In the genomic region with DNA sequence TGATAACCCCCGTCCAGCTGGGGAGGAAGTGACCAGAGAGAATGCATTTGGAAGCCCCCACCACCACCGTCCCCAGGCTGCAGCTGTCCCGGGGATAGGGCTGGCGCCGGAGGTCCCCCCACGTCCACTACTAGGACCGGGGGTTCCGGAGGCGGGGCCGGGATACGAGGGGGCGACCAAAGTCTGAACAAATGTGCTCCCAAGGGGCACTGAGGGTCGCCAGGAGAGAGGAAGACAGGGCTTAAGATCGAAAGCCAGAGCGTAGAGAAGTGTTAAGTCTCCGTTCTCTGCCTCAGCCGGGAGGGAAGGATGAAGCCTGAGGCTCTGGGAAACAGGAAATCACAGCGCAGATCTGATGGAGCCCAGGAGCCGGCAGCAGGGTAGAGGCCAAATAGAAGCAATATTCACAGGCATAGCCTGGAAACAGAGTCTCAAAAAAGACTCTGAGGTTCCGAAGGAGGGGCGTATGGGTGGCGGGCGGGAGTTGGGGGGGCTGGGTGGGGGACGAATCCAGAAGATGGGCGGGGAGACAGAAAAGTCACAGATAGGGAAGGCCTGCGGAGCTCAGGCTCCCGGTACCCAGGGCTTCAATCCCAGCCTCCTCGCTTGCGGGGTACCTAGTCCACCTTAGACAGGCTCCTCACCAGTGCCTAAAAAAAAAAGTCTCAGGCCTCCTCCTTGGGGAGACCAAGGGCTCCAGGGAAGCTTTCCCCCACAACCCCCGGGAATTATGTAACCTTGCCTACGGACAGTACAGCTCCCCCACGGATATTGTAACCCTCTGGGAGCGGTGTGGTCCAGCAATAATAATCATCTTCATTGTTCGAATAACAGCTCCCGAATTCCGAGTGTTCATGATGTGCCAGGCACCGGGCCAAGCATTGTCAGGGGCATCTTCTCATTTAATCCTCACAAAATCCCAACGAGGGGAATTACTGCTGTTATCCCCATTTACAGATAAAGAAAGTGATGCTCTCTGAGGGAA, we compare ENCODE assay signal across 8 cellular contexts. TPM values are rescaled to one million over a fixed set of nuclear protein-coding genes. Genes with fewer than 3 reads are reported as not detected.
A peak's percentile ranks its signal among the peaks of the same experiment; 100 is the strongest.
DNase-seq lines count a peak whose midpoint lies in the region; ATAC-seq and TF ChIP-seq lines count a peak whose summit lies in the region.

No MANE protein-coding gene starts in this region.

- no peak overlapping the region for H3K27ac Mint-ChIP-seq in activated naive CD4-positive, alpha-beta T cell treated with anti-CD3 and anti-CD28 coated beads for 36 hours
- H3K27ac Mint-ChIP-seq in activated naive CD4-positive, alpha-beta T cell treated with anti-CD3 and anti-CD28 coated beads, Interleukin-2, amount 50 U/mL, for 72 hours, result peak overlapping the region in 1 of 2 donors; percentile 52

- peaks cover 7% of the 10 kb centered on the region for H3K36me3 Mint-ChIP-seq in activated naive CD4-positive, alpha-beta T cell treated with anti-CD3 and anti-CD28 coated beads for 36 hours (ENCODE audit: low read depth)
- peaks cover 10% of the 10 kb centered on the region in 2 donors for H3K36me3 Mint-ChIP-seq in activated naive CD4-positive, alpha-beta T cell treated with anti-CD3 and anti-CD28 coated beads, Interleukin-2, amount 50 U/mL, for 72 hours

- CTCF ChIA-PET in activated naive CD4-positive, alpha-beta T cell treated with anti-CD3 and anti-CD28 coated beads for 36 hours (lab: Charles Lee), result interaction anchor here (0.6 to 0.8 kb wide), 3 partner anchors 23 to 174 kb away, joined by 3 to 4 read pairs (median 3); no protein-coding TSS in a partner anchor
- CTCF ChIA-PET in Panc1 (lab: Charles Lee), result interaction anchor here (0.5 to 1.1 kb wide), 2 partner anchors 10 to 33 kb away, joined by 3 to 4 read pairs; no protein-coding TSS in a partner anchor

- no peaks in the 10 kb centered on the region for H3K9me3 Mint-ChIP-seq in activated naive CD4-positive, alpha-beta T cell treated with anti-CD3 and anti-CD28 coated beads for 36 hours
- no peaks in the 10 kb centered on the region for H3K9me3 Mint-ChIP-seq in activated naive CD4-positive, alpha-beta T cell treated with anti-CD3 and anti-CD28 coated beads, Interleukin-2, amount 50 U/mL, for 72 hours

- no peaks in the 10 kb centered on the region for H3K27me3 Mint-ChIP-seq in activated naive CD4-positive, alpha-beta T cell treated with anti-CD3 and anti-CD28 coated beads for 36 hours (ENCODE audit: low read depth)

- no peaks in the 10 kb centered on the region for H3K27me3 ChIP-seq in Panc1 (ENCODE audit: control insufficient read depth, insufficient read depth, low read length)

- no peak for DNase-seq in activated naive CD4-positive, alpha-beta T cell treated with anti-CD3 and anti-CD28 coated beads for 36 hours
- no peak for DNase-seq in activated naive CD4-positive, alpha-beta T cell treated with anti-CD3 and anti-CD28 coated beads, Interleukin-2, amount 50 U/mL, for 72 hours (ENCODE audit: low spot score in 2 of 2)
- DNase-seq in Panc1 (ENCODE audit: low read depth, low spot score) (no peak), dermis blood vessel endothelial cell (peak; percentile 70), lower leg skin (ENCODE audit: low spot score in 2 of 2) (peak; percentile 19 to 93), cerebellar nuclear complex (lab: John Stamatoyannopoulos, UW) (no peak), Ammon's horn (ENCODE audit: low spot score) (no peak)

- peaks cover 22% of the 10 kb centered on the region for H3K4me1 Mint-ChIP-seq in activated naive CD4-positive, alpha-beta T cell treated with anti-CD3 and anti-CD28 coated beads for 36 hours (ENCODE audit: low read depth)

- H3K4me1 ChIP-seq in Panc1 (ENCODE audit: control insufficient read depth, insufficient read depth, low read length), result peaks cover 11% of the 10 kb centered on the region

- H3K36me3 ChIP-seq in Panc1 (ENCODE audit: control insufficient read depth, insufficient read depth, low read length), result no peaks in the 10 kb centered on the region; the same call in 1 of the 2 replicates

- POLR2A ChIA-PET in Panc1 (lab: Charles Lee), result interaction anchor here (0.6 kb wide), 1 partner anchor 1244 kb away, joined by 3 read pairs; no protein-coding TSS in a partner anchor

- WGBS in lower leg skin, 2 donors, result 6 to 9% methylated on average over 38 of the region's 38 CpGs

- H3K9me3 ChIP-seq in Panc1 (ENCODE audit: control insufficient read depth, insufficient read depth, low read depth, low read length), result no peaks in the 10 kb centered on the region

- intact Hi-C loops in activated naive CD4-positive, alpha-beta T cell treated with anti-CD3 and anti-CD28 coated beads for 36 hours (cut with micrococcal nuclease), result loop anchor here (1.0 kb wide), 4 partner anchors 12 to 124 kb away; a partner anchor contains a TSS
- intact Hi-C loops in Panc1 (cut with micrococcal nuclease; ENCODE audit: unreplicated experiment) (no loop called here), lower leg skin (cut with DNase I; ENCODE audit: low total_unique reads) (no loop called here)

- peak overlapping the region; percentile 73 for H3K4me3 Mint-ChIP-seq in activated naive CD4-positive, alpha-beta T cell treated with anti-CD3 and anti-CD28 coated beads for 36 hours

- in situ Hi-C loops in Panc1 (cut with HindIII; ENCODE audit: low pct_unique_long_range_greater_than_20kb, low sequenced_read_pairs), result no loop called here

- H3K4me3 ChIP-seq in Panc1 (ENCODE audit: low read depth in 2 of 2, low read length in 2 of 2) (peak overlapping the region; percentile 66 to 82), lower leg skin (ENCODE audit: low read depth, poor library complexity, severe bottlenecking) (peak overlapping the region; percentile 44)

- TF ChIP-seq CTCF in Panc1 (IDR thresholded peaks at IDR 0.05), result no peak
- TF ChIP-seq CTCF in lower leg skin (IDR thresholded peaks at IDR 0.05), result no peak

- TF ChIP-seq POLR2A in lower leg skin (IDR thresholded peaks at IDR 0.05), result no peak

- no peak for ATAC-seq in activated naive CD4-positive, alpha-beta T cell treated with anti-CD3 and anti-CD28 coated beads, Interleukin-2, amount 50 U/mL, for 72 hours
- ATAC-seq in Panc1, result peak; percentile 28; the same call in 1 of the 2 replicates

- BruUV-seq in Panc1 (replicated peaks; lab: Mats Ljungman, UMichigan), result no TSS peak

- H3K27ac ChIP-seq in Panc1 (ENCODE audit: low read length) (peak overlapping the region; percentile 84), temporal lobe (ENCODE audit: low read depth, low read length) (peak overlapping the region; percentile 98)

RNA-seq across cellular contexts. Expression of a gene that starts 1.1 kb away (rescaled TPM):
- 10 to 100 TPM; 52.4 to 55.6 TPM for total RNA-seq in activated naive CD4-positive, alpha-beta T cell treated with anti-CD3 and anti-CD28 coated beads for 36 hours
- total RNA-seq in activated naive CD4-positive, alpha-beta T cell treated with anti-CD3 and anti-CD28 coated beads, Interleukin-2, amount 50 U/mL, for 72 hours, result 10 to 100 TPM; 48.8 to 67.8 TPM
- 85.7 TPM for total RNA-seq in Panc1 (2021; ENCODE audit: unreplicated experiment)
- polyA plus RNA-seq in Panc1 (2012; ENCODE audit: insufficient read length), result 70.6 TPM
- total RNA-seq in dermis blood vessel endothelial cell, result 32.7 and 42.4 TPM in 2 replicates
- 10 to 100 TPM; 29.9 to 44.0 (median 36.9) TPM for total RNA-seq in lower leg skin
- 5.7 TPM for total RNA-seq in temporal lobe

RNA-seq across cellular contexts. Expression of a gene that starts 13.0 kb away (rescaled TPM):
- total RNA-seq in activated naive CD4-positive, alpha-beta T cell treated with anti-CD3 and anti-CD28 coated beads for 36 hours, result 10 to 100 TPM; 60.2 to 61.5 TPM
- total RNA-seq in activated naive CD4-positive, alpha-beta T cell treated with anti-CD3 and anti-CD28 coated beads, Interleukin-2, amount 50 U/mL, for 72 hours, result 10 to 100 TPM; 87.7 to 90.6 TPM
- total RNA-seq in Panc1 (2021; ENCODE audit: unreplicated experiment), result 67.4 TPM
- polyA plus RNA-seq in Panc1 (2012; ENCODE audit: insufficient read length), result 49.9 TPM
- 20.6 and 39.7 TPM in 2 replicates for total RNA-seq in dermis blood vessel endothelial cell
- 10 to 100 TPM; 57.8 to 90.0 (median 59.0) TPM for total RNA-seq in lower leg skin
- 29.7 TPM for total RNA-seq in temporal lobe

RNA-seq across cellular contexts. Expression of a gene that starts 13.7 kb away (rescaled TPM):
- total RNA-seq in activated naive CD4-positive, alpha-beta T cell treated with anti-CD3 and anti-CD28 coated beads for 36 hours, result 10 to 100 TPM; 31.1 to 33.8 TPM
- total RNA-seq in activated naive CD4-positive, alpha-beta T cell treated with anti-CD3 and anti-CD28 coated beads, Interleukin-2, amount 50 U/mL, for 72 hours, result 10 to 100 TPM; 38.1 to 39.5 TPM
- total RNA-seq in Panc1 (2021; ENCODE audit: unreplicated experiment), result 46.0 TPM
- 65.7 TPM for polyA plus RNA-seq in Panc1 (2012; ENCODE audit: insufficient read length)
- 16.7 and 28.0 TPM in 2 replicates for total RNA-seq in dermis blood vessel endothelial cell
- total RNA-seq in lower leg skin, result 10 to 100 TPM; 31.4 to 42.0 (median 34.1) TPM
- total RNA-seq in temporal lobe, result 57.0 TPM

RNA-seq across cellular contexts. Expression of a gene that starts 35.9 kb away (rescaled TPM):
- total RNA-seq in activated naive CD4-positive, alpha-beta T cell treated with anti-CD3 and anti-CD28 coated beads for 36 hours, result 10 to 100 TPM; 11.5 to 11.6 TPM
- total RNA-seq in activated naive CD4-positive, alpha-beta T cell treated with anti-CD3 and anti-CD28 coated beads, Interleukin-2, amount 50 U/mL, for 72 hours, result 10 to 100 TPM; 13.2 to 14.5 TPM
- total RNA-seq in Panc1 (2021; ENCODE audit: unreplicated experiment) (10.5 TPM), dermis blood vessel endothelial cell (8.7 and 9.3 TPM in 2 replicates), lower leg skin (10 to 100 TPM in 1 of 4 donors, 1 to 10 TPM in 3; 6.9 to 10.7 (median 8.6) TPM), temporal lobe (3.7 TPM)
- polyA plus RNA-seq in Panc1 (2012; ENCODE audit: insufficient read length), result 8.4 TPM

RNA-seq across cellular contexts. Expression of a gene that starts 38.6 kb away (rescaled TPM):
- 10 to 100 TPM; 24.8 to 26.0 TPM for total RNA-seq in activated naive CD4-positive, alpha-beta T cell treated with anti-CD3 and anti-CD28 coated beads for 36 hours
- 10 to 100 TPM; 28.7 to 39.3 TPM for total RNA-seq in activated naive CD4-positive, alpha-beta T cell treated with anti-CD3 and anti-CD28 coated beads, Interleukin-2, amount 50 U/mL, for 72 hours
- total RNA-seq in Panc1 (2021; ENCODE audit: unreplicated experiment) (13.2 TPM), dermis blood vessel endothelial cell (27.3 and 29.4 TPM in 2 replicates), lower leg skin (100 to 1,000 TPM in 2 of 4 donors, 10 to 100 TPM in 2; 82.9 to 135 (median 93.5) TPM), temporal lobe (15.0 TPM)
- polyA plus RNA-seq in Panc1 (2012; ENCODE audit: insufficient read length), result 18.1 TPM

Comparison
In these comparisons a context has a peak if more than half of its experiments do, and no peak if none do; other contexts are left out.
1. DNase-seq: peak in dermis blood vessel endothelial cell (single experiment) and lower leg skin (2 of 2); none in activated naive CD4-positive, alpha-beta T cell treated with anti-CD3 and anti-CD28 coated beads for 36 hours (single experiment), activated naive CD4-positive, alpha-beta T cell treated with anti-CD3 and anti-CD28 coated beads, Interleukin-2, amount 50 U/mL, for 72 hours (0 of 2), Panc1 (single experiment), cerebellar nuclear complex (0 of 2) and Ammon's horn (single experiment).